ENCODE assay signal across 21 cellular contexts in genomic region chr7:148721390-148721789, GRCh38. TPM values are rescaled to one million over a fixed set of nuclear protein-coding genes. Genes with fewer than 3 reads are reported as not detected.
A peak's percentile ranks its signal among the peaks of the same experiment; 100 is the strongest.
DNase-seq lines count a peak whose midpoint lies in the region; ATAC-seq, FAIRE-seq and TF ChIP-seq lines count a peak whose summit lies in the region.
"Had no signal": no experiment of that assay in that cellular context is flagged by ENCODE, and none has a peak within 500 bp of the region (broad histone marks: within the 10 kb centered on the region; RNA-seq: fewer than 3 reads in every experiment).

No MANE protein-coding gene starts in this region.

- peak overlapping the region; percentile 8 for H3K27ac Mint-ChIP-seq in activated naive CD8-positive, alpha-beta T cell
- H3K27ac Mint-ChIP-seq in activated naive CD8-positive, alpha-beta T cell treated with anti-CD3 and anti-CD28 coated beads, Interleukin-2, amount 50 U/mL, for 24 hours = no peak overlapping the region
- H3K27ac Mint-ChIP-seq in T-helper 17 cell = peak overlapping the region; percentile 25

- no peak overlapping the region for H3K4me3 ChIP-seq in K562
- H3K4me3 ChIP-seq: BLaER1 treated with 17β-estradiol and CSF1 and Interleukin-3, amounts not matched to agents 10 nM and 100 nM had no signal

- no peaks in the 10 kb centered on the region for H3K9me3 Mint-ChIP-seq in activated naive CD8-positive, alpha-beta T cell (ENCODE audit: low read depth)
- no peaks in the 10 kb centered on the region for H3K9me3 Mint-ChIP-seq in activated naive CD8-positive, alpha-beta T cell treated with anti-CD3 and anti-CD28 coated beads, Interleukin-2, amount 50 U/mL, for 24 hours
- H3K9me3 Mint-ChIP-seq: CD4-positive, alpha-beta memory T cell; HFFc6 had no signal

- H2AFZ ChIP-seq in K562 (ENCODE audit: low read depth, low read length) = no peak overlapping the region

- H3K4me2 ChIP-seq in K562 (ENCODE audit: insufficient read depth, low read length) = no peak overlapping the region

- H3K79me2 ChIP-seq in K562 (ENCODE audit: control insufficient read depth, insufficient read depth, low read length) = peaks cover 98% of the 10 kb centered on the region

- CTCF ChIA-PET in K562 (lab: Yijun Ruan, JAX; ENCODE audit: low intra/inter-chr PET ratio) = no interaction called here

- FAIRE-seq in K562 (lab: Jason Lieb, UNC) (no peak), GM12891 (lab: Jason Lieb, UNC) (no peak)
- FAIRE-seq: D721Med, G401.6, GM12892, GM19239 had no signal

- no peak for TF ChIP-seq RAD21 in K562 (CRISPR knock-in tag; conservative IDR thresholded peaks at IDR 0.05 in 1 of 2, IDR thresholded peaks at IDR 0.05 in 1 of 2)

- intact Hi-C loops in K562 (cut with micrococcal nuclease) = no loop called here

- H3K36me3 Mint-ChIP-seq in activated naive CD8-positive, alpha-beta T cell = peaks cover 6% of the 10 kb centered on the region
- peaks cover 15% of the 10 kb centered on the region for H3K36me3 Mint-ChIP-seq in activated naive CD8-positive, alpha-beta T cell treated with anti-CD3 and anti-CD28 coated beads, Interleukin-2, amount 50 U/mL, for 24 hours (ENCODE audit: low read depth)
- H3K36me3 Mint-ChIP-seq in T-helper 17 cell (ENCODE audit: low read depth) = no peaks in the 10 kb centered on the region

- H3K4me1 Mint-ChIP-seq in activated naive CD8-positive, alpha-beta T cell (ENCODE audit: low read depth) = peaks cover 93% of the 10 kb centered on the region
- H3K4me1 Mint-ChIP-seq in activated naive CD8-positive, alpha-beta T cell treated with anti-CD3 and anti-CD28 coated beads, Interleukin-2, amount 50 U/mL, for 24 hours = peaks cover 82% of the 10 kb centered on the region
- peaks cover 65% of the 10 kb centered on the region for H3K4me1 Mint-ChIP-seq in T-helper 17 cell

- H3K4me1 ChIP-seq in K562 (replicated peaks in 1 of 2; ENCODE audit: control insufficient read depth in 2 of 2, insufficient read depth in 2 of 2, low read length in 2 of 2) = peaks cover 25 to 45% of the 10 kb centered on the region in 2 experiments

- no peak overlapping the region for H3K9ac ChIP-seq in K562 (ENCODE audit: insufficient read depth in 1 of 2, low read depth in 2 of 2, low read length in 2 of 2)
- H3K9ac ChIP-seq: BLaER1 treated with 17β-estradiol and CSF1 and Interleukin-3, amounts not matched to agents 10 nM and 100 nM had no signal

- H3K27me3 ChIP-seq in K562 (ENCODE audit: control insufficient read depth in 2 of 2, insufficient read depth in 2 of 2, low read length in 2 of 2) = no peaks in the 10 kb centered on the region
- H3K27me3 ChIP-seq: BLaER1 treated with 17β-estradiol and CSF1 and Interleukin-3, amounts not matched to agents 10 nM and 100 nM had no signal

- H4K20me1 ChIP-seq in K562 (replicated peaks; ENCODE audit: control insufficient read depth, insufficient read depth, low read length) = peaks cover 79% of the 10 kb centered on the region

- BruUV-seq in K562 (replicated peaks; lab: Mats Ljungman, UMichigan) = no TSS peak

- no peaks in the 10 kb centered on the region for H3K9me3 ChIP-seq in T-helper 17 cell (ENCODE audit: control insufficient read depth, low read length, poor library complexity, severe bottlenecking)
- no peaks in the 10 kb centered on the region for H3K9me3 ChIP-seq in K562 (replicated peaks; ENCODE audit: control insufficient read depth, insufficient read depth, low read depth, low read length)

- WGBS in K562 (ENCODE audit: insufficient coverage, low coverage, missing lambda C conversion rate) = 28% methylated on average over 3 of the region's 3 CpGs

- in situ Hi-C loops in K562 (cut with MboI) = no loop called here

- no peak for ATAC-seq in activated naive CD8-positive, alpha-beta T cell treated with anti-CD3 and anti-CD28 coated beads, Interleukin-2, amount 50 U/mL, for 24 hours
- no peak for ATAC-seq in T-helper 17 cell
- ATAC-seq in K562 = peak; percentile 47
- ATAC-seq in HG03432 (IDR thresholded peaks at IDR 0.05; ENCODE audit: unreplicated experiment) = no peak

- no peaks in the 10 kb centered on the region for H3K27me3 Mint-ChIP-seq in activated naive CD8-positive, alpha-beta T cell
- no peaks in the 10 kb centered on the region for H3K27me3 Mint-ChIP-seq in activated naive CD8-positive, alpha-beta T cell treated with anti-CD3 and anti-CD28 coated beads, Interleukin-2, amount 50 U/mL, for 24 hours
- no peaks in the 10 kb centered on the region for H3K27me3 Mint-ChIP-seq in T-helper 17 cell
- H3K27me3 Mint-ChIP-seq: CD4-positive, alpha-beta memory T cell had no signal

- TF ChIP-seq CTCF in K562 (IDR thresholded peaks at IDR 0.05 in 2 of 3, conservative IDR thresholded peaks at IDR 0.05 in 1 of 3; ENCODE audit: insufficient read depth in 2 of 3, low read depth in 1 of 3, low read length in 3 of 3) = no peak

- no peak for TF ChIP-seq EP300 in K562 (IDR thresholded peaks at IDR 0.05; ENCODE audit: low read length)

- POLR2A ChIA-PET in K562 (lab: Yijun Ruan, JAX) = interaction anchor here (0.6 to 4.0 kb wide), 9 partner anchors 9 to 46 kb away, joined by 3 to 44 read pairs (median 6); partner anchors contain the start of gene CUL1

- TF ChIP-seq POLR2A in K562 (conservative IDR thresholded peaks at IDR 0.05) (no peak), GM12891 (IDR thresholded peaks at IDR 0.05; ENCODE audit: low read depth, low read length) (no peak)

- H3K4me3 Mint-ChIP-seq in activated naive CD8-positive, alpha-beta T cell = peak overlapping the region; percentile 18
- H3K4me3 Mint-ChIP-seq in activated naive CD8-positive, alpha-beta T cell treated with anti-CD3 and anti-CD28 coated beads, Interleukin-2, amount 50 U/mL, for 24 hours = no peak overlapping the region
- no peak overlapping the region for H3K4me3 Mint-ChIP-seq in T-helper 17 cell
- H3K4me3 Mint-ChIP-seq: HFFc6 had no signal

- H3K9me1 ChIP-seq in K562 (ENCODE audit: control insufficient read depth, insufficient read depth, low read length) = peaks cover 27% of the 10 kb centered on the region

- H3K27ac ChIP-seq in K562 (ENCODE audit: extremely low read depth, low read depth, low read length) = no peak overlapping the region
- H3K27ac ChIP-seq: BLaER1 treated with 17β-estradiol and CSF1 and Interleukin-3, amounts not matched to agents 10 nM and 100 nM; HL-60 had no signal

- H3K36me3 ChIP-seq in K562 (ENCODE audit: control insufficient read depth, insufficient read depth, low read length) = no peaks in the 10 kb centered on the region

- no peak for DNase-seq in activated naive CD8-positive, alpha-beta T cell treated with anti-CD3 and anti-CD28 coated beads, Interleukin-2, amount 50 U/mL, for 24 hours
- DNase-seq in T-helper 17 cell (no peak), K562 (ENCODE audit: extremely low read depth in 1 of 4, low spot score in 3 of 4) (peak in 1 of 4 experiments; percentile 31), AG08396 (ENCODE audit: low spot score) (no peak), ureter (ENCODE audit: low spot score) (no peak), GM12891 (ENCODE audit: insufficient read length, low spot score) (no peak)
- DNase-seq: 8988T; CD4-positive, alpha-beta memory T cell; DMS153; DMS79 treated with DMSO at 0.1 percent for 48 hours; EL; HCEC 1CT; HFFc6 had no signal

TF ChIP-seq in K562, 482 proteins besides CTCF, POLR2A, EP300 and RAD21 (continues in another document):
- 0 out of 4 replicates have a peak, but pooled peaks of 1 of the 2 experiments have one; percentile 5 for TF ChIP-seq KDM1A (IDR thresholded peaks at IDR 0.05)
- no peak for TF ChIP-seq ZNF77 (CRISPR knock-in tag; IDR thresholded peaks at IDR 0.05)
- no peak for TF ChIP-seq NR2C1 (IDR thresholded peaks at IDR 0.05)
- no peak for TF ChIP-seq NR2C1 (tag; IDR thresholded peaks at IDR 0.05)

TF ChIP-seq in GM12891, 5 proteins besides CTCF, POLR2A, EP300 and RAD21:
- no peak for TF ChIP-seq PAX5 (IDR thresholded peaks at IDR 0.05; ENCODE audit: insufficient read depth, low read length, severe bottlenecking)
- no peak for TF ChIP-seq TAF1 (IDR thresholded peaks at IDR 0.05; ENCODE audit: low read depth, low read length)
- no peak for TF ChIP-seq POU2F2 (IDR thresholded peaks at IDR 0.05; ENCODE audit: low read depth, low read length)

RNA-seq across cellular contexts. Expression of gene CUL1, which starts 22.7 kb away (rescaled TPM):
- total RNA-seq in T-helper 17 cell (10 to 100 TPM; 39.7 to 41.4 TPM), K562 (2014; rRNA removed) (63.3 and 64.6 TPM in 2 replicates), K562 (2014; rRNA removed; fragmentation: Illumina TruSeq; extraction: Trizol) (96.5 and 101 TPM in 2 replicates), K562 (2015; rRNA removed; fragmentation: Illumina TruSeq; extraction: Trizol) (91.6 and 98.5 TPM in 2 replicates), K562 (2021) (86.0 and 86.4 TPM in 2 replicates), ureter (48.4 TPM)
- 34.6 and 70.5 TPM in 2 replicates for total RNA-seq in K562 (2011; cell fraction: chromatin; rRNA removed; ENCODE audit: low replicate concordance)
- total RNA-seq in K562 (2011; cell fraction: nucleolus; rRNA removed) = 20.7 and 25.1 TPM in 2 replicates
- total RNA-seq in K562 (2011; cell fraction: nucleoplasm; rRNA removed) = 27.6 and 29.7 TPM in 2 replicates
- polyA plus RNA-seq in K562 (2011; rRNA removed) (80.3 and 105 TPM in 2 replicates), K562 (2014; fragmentation: Illumina TruSeq; extraction: Trizol) (95.6 and 107 TPM in 2 replicates), K562 (2014; fragmentation: Nextera tagmentation; extraction: Ambion mirVana) (10 to 100 TPM; 31.5 to 43.8 TPM), K562 (2014; rRNA removed) (94.5 and 104 TPM in 2 replicates)
- polyA plus RNA-seq in K562 (2011; cell fraction: cytosol; rRNA removed) = 45.7 and 59.7 TPM in 2 replicates
- polyA plus RNA-seq in K562 (2011; cell fraction: nucleus; rRNA removed) = 37.0 and 48.3 TPM in 2 replicates
- 57.3 and 84.1 TPM in 2 replicates for polyA plus RNA-seq in K562 (2012)
- polyA minus RNA-seq in K562 (2011; rRNA and poly(A)+ RNA removed) = 118 and 120 TPM in 2 replicates
- polyA minus RNA-seq in K562 (2011; cell fraction: cytosol; rRNA and poly(A)+ RNA removed) = 44.5 and 53.4 TPM in 2 replicates
- 29.8 and 54.5 TPM in 2 replicates for polyA minus RNA-seq in K562 (2011; cell fraction: nucleus; rRNA and poly(A)+ RNA removed)
- polyA plus RNA-seq in GM12891 (2012; ENCODE audit: low read depth, missing spikeins) = 30.8 TPM
